In the genomic region with DNA sequence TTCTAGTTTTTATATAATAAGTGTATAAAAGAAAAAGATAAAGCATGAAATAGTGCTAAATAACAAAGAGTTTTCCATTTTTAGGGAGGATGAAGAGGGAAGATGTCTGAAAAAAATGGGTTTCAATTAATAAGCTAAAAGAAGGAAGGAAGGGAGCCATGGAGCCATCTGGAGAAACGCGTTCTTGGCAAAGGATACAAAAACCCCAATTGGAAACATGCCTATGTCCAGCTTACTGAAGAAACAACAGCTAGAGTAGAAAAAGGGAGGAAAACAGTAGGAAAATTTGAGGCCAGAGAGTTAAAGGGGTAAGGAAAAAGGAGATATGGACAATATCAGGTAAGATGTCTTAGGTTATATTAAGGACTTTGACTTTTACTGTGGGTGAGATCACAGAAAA, we compare ENCODE assay signal across 1 cellular context.
TF ChIP-seq lines count a peak whose summit lies in the region.

No MANE protein-coding gene starts in this region.

TF ChIP-seq in HepG2, 621 proteins besides CTCF, POLR2A, EP300 and RAD21 (continued from another document):
- TF ChIP-seq, protein P1, sequence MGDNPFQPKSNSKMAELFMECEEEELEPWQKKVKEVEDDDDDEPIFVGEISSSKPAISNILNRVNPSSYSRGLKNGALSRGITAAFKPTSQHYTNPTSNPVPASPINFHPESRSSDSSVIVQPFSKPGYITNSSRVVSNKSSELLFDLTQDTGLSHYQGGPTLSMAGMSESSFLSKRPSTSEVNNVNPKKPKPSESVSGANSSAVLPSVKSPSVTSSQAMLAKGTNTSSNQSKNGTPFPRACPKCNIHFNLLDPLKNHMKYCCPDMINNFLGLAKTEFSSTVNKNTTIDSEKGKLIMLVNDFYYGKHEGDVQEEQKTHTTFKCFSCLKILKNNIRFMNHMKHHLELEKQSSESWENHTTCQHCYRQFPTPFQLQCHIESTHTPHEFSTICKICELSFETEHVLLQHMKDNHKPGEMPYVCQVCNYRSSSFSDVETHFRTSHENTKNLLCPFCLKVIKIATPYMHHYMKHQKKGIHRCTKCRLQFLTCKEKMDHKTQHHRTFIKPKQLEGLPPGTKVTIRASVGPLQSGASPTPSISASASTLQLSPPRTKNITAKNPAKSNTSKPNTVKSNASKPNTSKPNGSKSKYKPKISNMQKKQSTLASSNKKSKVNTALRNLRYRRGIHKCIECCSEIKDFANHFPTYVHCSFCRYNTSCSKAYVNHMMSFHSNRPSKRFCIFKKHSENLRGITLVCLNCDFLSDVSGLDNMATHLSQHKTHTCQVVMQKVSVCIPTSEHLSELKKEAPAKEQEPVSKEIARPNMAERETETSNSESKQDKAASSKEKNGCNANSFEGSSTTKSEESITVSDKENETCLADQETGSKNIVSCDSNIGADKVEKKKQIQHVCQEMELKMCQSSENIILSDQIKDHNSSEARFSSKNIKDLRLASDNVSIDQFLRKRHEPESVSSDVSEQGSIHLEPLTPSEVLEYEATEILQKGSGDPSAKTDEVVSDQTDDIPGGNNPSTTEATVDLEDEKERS (CRISPR knock-in tag; IDR thresholded peaks at IDR 0.05): no peak
- TF ChIP-seq ZNF292 (CRISPR knock-in tag; IDR thresholded peaks at IDR 0.05; ENCODE audit: borderline replicate concordance, low read depth) (no peak), ZC3H13 (CRISPR knock-in tag; IDR thresholded peaks at IDR 0.05) (no peak), YEATS2 (CRISPR knock-in tag; IDR thresholded peaks at IDR 0.05; ENCODE audit: borderline replicate concordance) (no peak), FOSL2 (CRISPR knock-in tag; IDR thresholded peaks at IDR 0.05) (no peak), SP4 (CRISPR knock-in tag; IDR thresholded peaks at IDR 0.05) (no peak), ZFP36L1 (CRISPR knock-in tag; IDR thresholded peaks at IDR 0.05) (no peak), ZNF33B (CRISPR knock-in tag; IDR thresholded peaks at IDR 0.05) (no peak), THYN1 (CRISPR knock-in tag; IDR thresholded peaks at IDR 0.05; ENCODE audit: borderline replicate concordance, low read depth) (no peak), ZNF644 (CRISPR knock-in tag; IDR thresholded peaks at IDR 0.05; ENCODE audit: low read depth) (no peak), CHD2 (IDR thresholded peaks at IDR 0.05; ENCODE audit: low read depth, low read length) (no peak)
- TF ChIP-seq, protein P2, sequence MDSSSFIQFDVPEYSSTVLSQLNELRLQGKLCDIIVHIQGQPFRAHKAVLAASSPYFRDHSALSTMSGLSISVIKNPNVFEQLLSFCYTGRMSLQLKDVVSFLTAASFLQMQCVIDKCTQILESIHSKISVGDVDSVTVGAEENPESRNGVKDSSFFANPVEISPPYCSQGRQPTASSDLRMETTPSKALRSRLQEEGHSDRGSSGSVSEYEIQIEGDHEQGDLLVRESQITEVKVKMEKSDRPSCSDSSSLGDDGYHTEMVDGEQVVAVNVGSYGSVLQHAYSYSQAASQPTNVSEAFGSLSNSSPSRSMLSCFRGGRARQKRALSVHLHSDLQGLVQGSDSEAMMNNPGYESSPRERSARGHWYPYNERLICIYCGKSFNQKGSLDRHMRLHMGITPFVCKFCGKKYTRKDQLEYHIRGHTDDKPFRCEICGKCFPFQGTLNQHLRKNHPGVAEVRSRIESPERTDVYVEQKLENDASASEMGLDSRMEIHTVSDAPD (CRISPR knock-in tag; IDR thresholded peaks at IDR 0.05): no peak
- TF ChIP-seq, protein P3, sequence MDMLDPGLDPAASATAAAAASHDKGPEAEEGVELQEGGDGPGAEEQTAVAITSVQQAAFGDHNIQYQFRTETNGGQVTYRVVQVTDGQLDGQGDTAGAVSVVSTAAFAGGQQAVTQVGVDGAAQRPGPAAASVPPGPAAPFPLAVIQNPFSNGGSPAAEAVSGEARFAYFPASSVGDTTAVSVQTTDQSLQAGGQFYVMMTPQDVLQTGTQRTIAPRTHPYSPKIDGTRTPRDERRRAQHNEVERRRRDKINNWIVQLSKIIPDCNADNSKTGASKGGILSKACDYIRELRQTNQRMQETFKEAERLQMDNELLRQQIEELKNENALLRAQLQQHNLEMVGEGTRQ (IDR thresholded peaks at IDR 0.05; ENCODE audit: low read depth, low read length): no peak
- TF ChIP-seq, protein P3 (CRISPR knock-in tag; IDR thresholded peaks at IDR 0.05; ENCODE audit: borderline replicate concordance): no peak
- TF ChIP-seq, protein P4, sequence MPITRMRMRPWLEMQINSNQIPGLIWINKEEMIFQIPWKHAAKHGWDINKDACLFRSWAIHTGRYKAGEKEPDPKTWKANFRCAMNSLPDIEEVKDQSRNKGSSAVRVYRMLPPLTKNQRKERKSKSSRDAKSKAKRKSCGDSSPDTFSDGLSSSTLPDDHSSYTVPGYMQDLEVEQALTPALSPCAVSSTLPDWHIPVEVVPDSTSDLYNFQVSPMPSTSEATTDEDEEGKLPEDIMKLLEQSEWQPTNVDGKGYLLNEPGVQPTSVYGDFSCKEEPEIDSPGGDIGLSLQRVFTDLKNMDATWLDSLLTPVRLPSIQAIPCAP (CRISPR knock-in tag; IDR thresholded peaks at IDR 0.05; ENCODE audit: low read depth): no peak
- TF ChIP-seq, protein P5, sequence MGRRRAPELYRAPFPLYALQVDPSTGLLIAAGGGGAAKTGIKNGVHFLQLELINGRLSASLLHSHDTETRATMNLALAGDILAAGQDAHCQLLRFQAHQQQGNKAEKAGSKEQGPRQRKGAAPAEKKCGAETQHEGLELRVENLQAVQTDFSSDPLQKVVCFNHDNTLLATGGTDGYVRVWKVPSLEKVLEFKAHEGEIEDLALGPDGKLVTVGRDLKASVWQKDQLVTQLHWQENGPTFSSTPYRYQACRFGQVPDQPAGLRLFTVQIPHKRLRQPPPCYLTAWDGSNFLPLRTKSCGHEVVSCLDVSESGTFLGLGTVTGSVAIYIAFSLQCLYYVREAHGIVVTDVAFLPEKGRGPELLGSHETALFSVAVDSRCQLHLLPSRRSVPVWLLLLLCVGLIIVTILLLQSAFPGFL (CRISPR knock-in tag; IDR thresholded peaks at IDR 0.05): no peak
- TF ChIP-seq, protein P6, sequence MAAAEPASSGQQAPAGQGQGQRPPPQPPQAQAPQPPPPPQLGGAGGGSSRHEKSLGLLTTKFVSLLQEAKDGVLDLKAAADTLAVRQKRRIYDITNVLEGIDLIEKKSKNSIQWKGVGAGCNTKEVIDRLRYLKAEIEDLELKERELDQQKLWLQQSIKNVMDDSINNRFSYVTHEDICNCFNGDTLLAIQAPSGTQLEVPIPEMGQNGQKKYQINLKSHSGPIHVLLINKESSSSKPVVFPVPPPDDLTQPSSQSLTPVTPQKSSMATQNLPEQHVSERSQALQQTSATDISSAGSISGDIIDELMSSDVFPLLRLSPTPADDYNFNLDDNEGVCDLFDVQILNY (CRISPR knock-in tag; conservative IDR thresholded peaks at IDR 0.05): no peak
